ENCODE assay signal across 18 cellular contexts in genomic region chr7:150476819-150477631, GRCh38. TPM values are rescaled to one million over a fixed set of nuclear protein-coding genes. Genes with fewer than 3 reads are reported as not detected.
A peak's percentile ranks its signal among the peaks of the same experiment; 100 is the strongest.
DNase-seq lines count a peak whose midpoint lies in the region; ATAC-seq and TF ChIP-seq lines count a peak whose summit lies in the region.
"Had no signal": no experiment of that assay in that cellular context is flagged by ENCODE, and none has a peak within 500 bp of the region (broad histone marks: within the 10 kb centered on the region; RNA-seq: fewer than 3 reads in every experiment).

No MANE protein-coding gene starts in this region.

- no peak overlapping the region for H3K4me3 ChIP-seq in heart right ventricle
- H3K4me3 ChIP-seq: GM12878, psoas muscle, SK-N-MC, suprapubic skin had no signal

- 84 to 88% methylated on average over 25 of the region's 25 CpGs for WGBS in heart right ventricle, 2 donors

- intact Hi-C loops in heart right ventricle (cut with DNase I) (loop anchor here in 1 of 10 donors (10.0 kb wide), 1 partner anchor 158 kb away; the partner anchor contains the start of gene GIMAP6), cardiac septum (cut with DNase I) (no loop called here)

- no peak for TF ChIP-seq CTCF in heart right ventricle (IDR thresholded peaks at IDR 0.05)

- peaks cover 6% of the 10 kb centered on the region for H3K9me3 Mint-ChIP-seq in activated naive CD8-positive, alpha-beta T cell treated with anti-CD3 and anti-CD28 coated beads, Interleukin-2, amount 50 U/mL, for 24 hours

- no peaks in the 10 kb centered on the region for H3K27me3 ChIP-seq in heart right ventricle
- H3K27me3 ChIP-seq: suprapubic skin had no signal

- peaks cover 0 to 69% (median 16%) of the 10 kb centered on the region in 9 donors for H3K36me3 ChIP-seq in heart right ventricle
- H3K36me3 ChIP-seq: suprapubic skin had no signal

- H3K27ac Mint-ChIP-seq in T-helper 17 cell = peak overlapping the region; percentile 98
- peak overlapping the region; percentile 81 for H3K27ac Mint-ChIP-seq in activated naive CD8-positive, alpha-beta T cell treated with anti-CD3 and anti-CD28 coated beads, Interleukin-2, amount 50 U/mL, for 24 hours

- peaks cover 16% of the 10 kb centered on the region for H3K36me3 Mint-ChIP-seq in T-helper 17 cell (ENCODE audit: low read depth)
- peaks cover 39% of the 10 kb centered on the region for H3K36me3 Mint-ChIP-seq in activated naive CD8-positive, alpha-beta T cell treated with anti-CD3 and anti-CD28 coated beads, Interleukin-2, amount 50 U/mL, for 24 hours (ENCODE audit: low read depth)

- H3K4me1 ChIP-seq in heart right ventricle = peaks cover 0 to 95% (median 56%) of the 10 kb centered on the region in 9 donors
- H3K4me1 ChIP-seq: psoas muscle had no signal

- peaks cover 56% of the 10 kb centered on the region for H3K4me1 Mint-ChIP-seq in T-helper 17 cell
- H3K4me1 Mint-ChIP-seq in activated naive CD8-positive, alpha-beta T cell treated with anti-CD3 and anti-CD28 coated beads, Interleukin-2, amount 50 U/mL, for 24 hours = peaks cover 70% of the 10 kb centered on the region

- DNase-seq in heart right ventricle = no peak
- DNase-seq in cardiac septum (ENCODE audit: low spot score) = no peak
- DNase-seq in T-helper 17 cell = no peak
- DNase-seq in activated naive CD8-positive, alpha-beta T cell treated with anti-CD3 and anti-CD28 coated beads, Interleukin-2, amount 50 U/mL, for 24 hours = no peak
- DNase-seq in stimulated activated CD4-positive, alpha-beta T cell treated with anti-CD3 and anti-CD28 coated beads, TNF-alpha, amount 100 ng/mL, for 24 hours (ENCODE audit: low read depth in 3 of 3) = peak in 2 of 3 experiments; percentile 21 to 41
- DNase-seq in iPS-NIHi7 (ENCODE audit: extremely low spot score) = no peak
- DNase-seq: aorta, foreskin fibroblast, MV-4-11, NCI-H2029 treated with DMSO at 0.1 percent for 48 hours, NCI-H526 treated with DMSO at 0.1 percent for 48 hours, PC-3, psoas muscle had no signal

- peak overlapping the region; percentile 25 for H3K4me3 Mint-ChIP-seq in T-helper 17 cell
- H3K4me3 Mint-ChIP-seq in activated naive CD8-positive, alpha-beta T cell treated with anti-CD3 and anti-CD28 coated beads, Interleukin-2, amount 50 U/mL, for 24 hours = peak overlapping the region; percentile 40

- no peaks in the 10 kb centered on the region for H3K27me3 Mint-ChIP-seq in T-helper 17 cell
- no peaks in the 10 kb centered on the region for H3K27me3 Mint-ChIP-seq in activated naive CD8-positive, alpha-beta T cell treated with anti-CD3 and anti-CD28 coated beads, Interleukin-2, amount 50 U/mL, for 24 hours

- H3K9me3 ChIP-seq in heart right ventricle (no peaks in the 10 kb centered on the region), T-helper 17 cell (ENCODE audit: control insufficient read depth, low read length, poor library complexity, severe bottlenecking) (peaks cover 10% of the 10 kb centered on the region)
- H3K9me3 ChIP-seq: psoas muscle, suprapubic skin had no signal

- ATAC-seq in heart right ventricle = peak in 1 of 8 donors; percentile 37
- ATAC-seq in T-helper 17 cell = no peak
- no peak for ATAC-seq in activated naive CD8-positive, alpha-beta T cell treated with anti-CD3 and anti-CD28 coated beads, Interleukin-2, amount 50 U/mL, for 24 hours
- no peak for ATAC-seq in HG03196 (IDR thresholded peaks at IDR 0.05; ENCODE audit: unreplicated experiment)
- ATAC-seq in GM21786 (IDR thresholded peaks at IDR 0.05; ENCODE audit: unreplicated experiment) = no peak
- ATAC-seq: GM12878, PC-3, psoas muscle had no signal

- peak overlapping the region in 7 of 10 donors; percentile 8 to 93 (median 64) for H3K27ac ChIP-seq in heart right ventricle
- H3K27ac ChIP-seq: psoas muscle, SK-N-MC, suprapubic skin had no signal

RNA-seq across cellular contexts. Expression of gene GIMAP8, which starts 26.6 kb away (rescaled TPM):
- total RNA-seq in heart right ventricle (10 to 100 TPM; 13.4 to 39.4 (median 16.2) TPM), cardiac septum (16.3 TPM), T-helper 17 cell (10 to 100 TPM in 1 of 2 donors, 1 to 10 TPM in 1; 8.1 to 12.0 TPM)
- polyA plus RNA-seq in heart right ventricle = 10 to 100 TPM; 19.2 to 19.5 TPM
- total RNA-seq: PC-3 had no signal

RNA-seq across cellular contexts. Expression of gene GIMAP7, which starts 37.6 kb away (rescaled TPM):
- total RNA-seq in heart right ventricle (10 to 100 TPM in 6 of 10 donors, 1 to 10 TPM in 4; 7.5 to 41.2 (median 19.6) TPM), cardiac septum (13.0 TPM), T-helper 17 cell (10 to 100 TPM; 62.7 to 68.3 TPM)
- 10 to 100 TPM; 43.9 to 77.5 TPM for polyA plus RNA-seq in heart right ventricle
- total RNA-seq: PC-3 had no signal

Comparison
In these comparisons a context has a peak if more than half of its experiments do, and no peak if none do; other contexts are left out.
1. DNase-seq: peak in stimulated activated CD4-positive, alpha-beta T cell treated with anti-CD3 and anti-CD28 coated beads, TNF-alpha, amount 100 ng/mL, for 24 hours (2 of 3); none in heart right ventricle (0 of 2), cardiac septum (single experiment), T-helper 17 cell (0 of 3), activated naive CD8-positive, alpha-beta T cell treated with anti-CD3 and anti-CD28 coated beads, Interleukin-2, amount 50 U/mL, for 24 hours (single experiment) and iPS-NIHi7 (single experiment).